14 cellular contexts compared by ENCODE assay signal in genomic region chr1:209029737-209030136, GRCh38.
DNase-seq lines count a peak whose midpoint lies in the region; ATAC-seq and TF ChIP-seq lines count a peak whose summit lies in the region.
"Had no signal": no experiment of that assay in that cellular context is flagged by ENCODE, and none has a peak within 500 bp of the region (broad histone marks: within the 10 kb centered on the region; RNA-seq: fewer than 3 reads in every experiment).

No MANE protein-coding gene starts in this region.

- TF ChIP-seq CTCF in chondrocyte (IDR thresholded peaks at IDR 0.05) (peak; percentile 34), neural progenitor cell (IDR thresholded peaks at IDR 0.05) (peak; percentile 24)

- no peaks in the 10 kb centered on the region for H3K9me3 ChIP-seq in neural progenitor cell (ENCODE audit: low read depth)

- H3K4me1 ChIP-seq in neural progenitor cell, result no peaks in the 10 kb centered on the region

- no peaks in the 10 kb centered on the region for H4K20me1 ChIP-seq in neural progenitor cell (ENCODE audit: low read depth)

- no peak overlapping the region for H3K4me3 ChIP-seq in neural progenitor cell

- H3K4me1 Mint-ChIP-seq in chondrocyte (ENCODE audit: low read depth), result no peaks in the 10 kb centered on the region
- no peaks in the 10 kb centered on the region for H3K4me1 Mint-ChIP-seq in neural progenitor cell
- H3K4me1 Mint-ChIP-seq: central memory CD8-positive, alpha-beta T cell; stimulated activated naive B cell treated with anti-CD40 and anti-IgM and Interleukin-4, amounts not matched to agents 10 μg/mL and 1 μg/mL and 100 μg/mL, for 72 hours had no signal

- H3K27ac ChIP-seq in neural progenitor cell, result no peak overlapping the region

- H3F3A ChIP-seq in neural progenitor cell (ENCODE audit: low read depth), result no peaks in the 10 kb centered on the region

- no peak overlapping the region for H3K9ac ChIP-seq in neural progenitor cell

- no peaks in the 10 kb centered on the region for H3K79me2 ChIP-seq in neural progenitor cell (ENCODE audit: low read depth)

- H3K27me3 ChIP-seq in neural progenitor cell, result no peaks in the 10 kb centered on the region

- H3K36me3 Mint-ChIP-seq in chondrocyte (ENCODE audit: low read depth) (no peaks in the 10 kb centered on the region), neural progenitor cell (no peaks in the 10 kb centered on the region)
- H3K36me3 Mint-ChIP-seq: stimulated activated naive B cell treated with anti-CD40 and anti-IgM and Interleukin-4, amounts not matched to agents 10 μg/mL and 1 μg/mL and 100 μg/mL, for 72 hours had no signal

- no peaks in the 10 kb centered on the region for H3K36me3 ChIP-seq in neural progenitor cell

- no peak overlapping the region for H3K27ac Mint-ChIP-seq in chondrocyte (ENCODE audit: unreplicated experiment)
- no peak overlapping the region for H3K27ac Mint-ChIP-seq in neural progenitor cell
- H3K27ac Mint-ChIP-seq: activated T-helper 1 cell treated with anti-CD3 and anti-CD28 coated beads, Interleukin-12 subunit alpha, Interleukin-12 subunit beta, Interleukin-2, Interleukin-4 antibody, amounts not matched to agents 30 ng/mL and 10 ng/mL and 1 ng/mL, durations not matched to agents 14 hours and 24 hours and 36 hours; stimulated activated naive B cell treated with anti-CD40 and anti-IgM and Interleukin-4, amounts not matched to agents 10 μg/mL and 1 μg/mL and 100 μg/mL, for 72 hours had no signal

- DNase-seq in EL (peak; percentile 17), NCI-H146 (lab: John Stamatoyannopoulos, UW) (peak; percentile 44), chondrocyte (ENCODE audit: low spot score) (no peak), neural progenitor cell (ENCODE audit: low spot score) (no peak), left cardiac atrium (no peak), KG1 (lab: John Stamatoyannopoulos, UW) (no peak)
- DNase-seq: islet precursor cell; NCI-H1694 treated with DMSO at 0.1 percent for 48 hours; nucleus accumbens; stimulated activated naive B cell treated with anti-CD40 and anti-IgM and Interleukin-4, amounts not matched to agents 10 μg/mL and 1 μg/mL and 100 μg/mL, for 72 hours had no signal

- H3K9me3 Mint-ChIP-seq in chondrocyte (ENCODE audit: low read depth) (no peaks in the 10 kb centered on the region), neural progenitor cell (no peaks in the 10 kb centered on the region)
- H3K9me3 Mint-ChIP-seq: activated T-helper 1 cell treated with anti-CD3 and anti-CD28 coated beads, Interleukin-12 subunit alpha, Interleukin-12 subunit beta, Interleukin-2, Interleukin-4 antibody, amounts not matched to agents 30 ng/mL and 10 ng/mL and 1 ng/mL, durations not matched to agents 14 hours and 24 hours and 36 hours; central memory CD8-positive, alpha-beta T cell had no signal

- intact Hi-C loops in left cardiac atrium (cut with DNase I), result no loop called here

- peaks cover 13% of the 10 kb centered on the region for H3K27me3 Mint-ChIP-seq in chondrocyte (ENCODE audit: low read depth)
- H3K27me3 Mint-ChIP-seq in neural progenitor cell (ENCODE audit: insufficient read depth, low read depth), result peaks cover 4% of the 10 kb centered on the region
- H3K27me3 Mint-ChIP-seq: stimulated activated naive B cell treated with anti-CD40 and anti-IgM and Interleukin-4, amounts not matched to agents 10 μg/mL and 1 μg/mL and 100 μg/mL, for 72 hours had no signal

- H3K4me3 Mint-ChIP-seq in chondrocyte (ENCODE audit: unreplicated experiment) (no peak overlapping the region), neural progenitor cell (no peak overlapping the region)
- H3K4me3 Mint-ChIP-seq: activated T-helper 1 cell treated with anti-CD3 and anti-CD28 coated beads, Interleukin-12 subunit alpha, Interleukin-12 subunit beta, Interleukin-2, Interleukin-4 antibody, amounts not matched to agents 30 ng/mL and 10 ng/mL and 1 ng/mL, durations not matched to agents 14 hours and 24 hours and 36 hours; central memory CD8-positive, alpha-beta T cell; stimulated activated naive B cell treated with anti-CD40 and anti-IgM and Interleukin-4, amounts not matched to agents 10 μg/mL and 1 μg/mL and 100 μg/mL, for 72 hours had no signal

- ATAC-seq in left cardiac atrium (no peak), GM21515 (IDR thresholded peaks at IDR 0.05; ENCODE audit: unreplicated experiment) (no peak)
- ATAC-seq: activated CD4-positive, CD25-positive, alpha-beta regulatory T cell treated with anti-CD3 and anti-CD28 coated beads, Interleukin-2, amount 50 U/mL, for 24 hours; stimulated activated naive B cell treated with anti-CD40 and anti-IgM and Interleukin-4, amounts not matched to agents 10 μg/mL and 1 μg/mL and 100 μg/mL, for 72 hours had no signal

- no peak overlapping the region for H3K4me2 ChIP-seq in neural progenitor cell

- no peak overlapping the region for H2AFZ ChIP-seq in neural progenitor cell (replicated peaks)

Comparison
In these comparisons a context has a peak if more than half of its experiments do, and no peak if none do; other contexts are left out.
1. DNase-seq: peak in EL (single experiment) and NCI-H146 (single experiment); none in chondrocyte (single experiment), neural progenitor cell (single experiment), left cardiac atrium (single experiment) and KG1 (single experiment).